ENCODE assay signal across 25 cellular contexts in genomic region chr2:213231966-213232365, GRCh38. TPM values are rescaled to one million over a fixed set of nuclear protein-coding genes. Genes with fewer than 3 reads are reported as not detected.
DNase-seq lines count a peak whose midpoint lies in the region; ATAC-seq, FAIRE-seq and TF ChIP-seq lines count a peak whose summit lies in the region.
"Had no signal": no experiment of that assay in that cellular context is flagged by ENCODE, and none has a peak within 500 bp of the region (broad histone marks: within the 10 kb centered on the region; RNA-seq: fewer than 3 reads in every experiment).

No MANE protein-coding gene starts in this region.

- no peak for TF ChIP-seq RAD21 in GM12878 (IDR thresholded peaks at IDR 0.05; ENCODE audit: insufficient read depth, low read depth, low read length)

- no peak overlapping the region; the same call in 1 of the 2 replicates for H2AFZ ChIP-seq in GM12878 (ENCODE audit: control insufficient read depth, low read depth, low read length)

- BruUV-seq in GM12878 (replicated peaks; lab: Mats Ljungman, UMichigan): no TSS peak

- no peak for DNase-seq in GM12892 (ENCODE audit: insufficient read length)
- DNase-seq in NAMALWA (ENCODE audit: low spot score): peak; percentile 46
- DNase-seq in GM12878 (ENCODE audit: low read depth, low spot score): no peak
- no peak for DNase-seq in activated T-cell treated with anti-CD3 and anti-CD28 coated beads, Interleukin-2, amount 50 U/mL, for 48 hours
- no peak for DNase-seq in OCI-M1 (lab: John Stamatoyannopoulos, UW)
- no peak for DNase-seq in DMS114 treated with DMSO at 0.1 percent for 48 hours (lab: John Stamatoyannopoulos, UW; ENCODE audit: unreplicated experiment)
- DNase-seq: ACHN; C1 segment of cervical spinal cord; Calu3; CD8-positive, alpha-beta memory T cell; DMS53; H7; NCI-H1105; NCI-H1694; NCI-H2081 treated with DMSO at 0.1 percent for 48 hours; NCI-H2171 treated with DMSO at 0.1 percent for 48 hours; NCI-H524 treated with DMSO at 0.1 percent for 48 hours; NCI-H82; PC-3; Right ventricle myocardium superior had no signal

- intact Hi-C loops in GM12878 (cut with micrococcal nuclease; ENCODE audit: unreplicated experiment): loop anchor here (2.0 to 10.0 kb wide), 7 partner anchors 45 to 1573 kb away; partner anchors contain the start of gene BARD1

- H3K4me1 ChIP-seq in BLaER1 (peaks cover 99% of the 10 kb centered on the region), GM12878 (ENCODE audit: control insufficient read depth, insufficient read depth, low read length) (peaks cover 64% of the 10 kb centered on the region)

- peak overlapping the region; percentile 85 for H3K4me2 ChIP-seq in BLaER1
- H3K4me2 ChIP-seq in GM12878 (ENCODE audit: control insufficient read depth, insufficient read depth): peak overlapping the region; percentile 85

- H3K27me3 ChIP-seq in BLaER1 (no peaks in the 10 kb centered on the region), GM12878 (replicated peaks in 1 of 2; ENCODE audit: control insufficient read depth in 2 of 2, insufficient read depth in 2 of 2, low read length in 1 of 2) (no peaks in the 10 kb centered on the region)

- H3K4me3 ChIP-seq in BLaER1 (no peak overlapping the region), GM12878 (no peak overlapping the region)
- H3K4me3 ChIP-seq: K562 had no signal

- TF ChIP-seq POLR2A in GM12892 (IDR thresholded peaks at IDR 0.05; ENCODE audit: low read depth, low read length) (peak; percentile 8; the same call in 1 of the 2 replicates), GM12878 (IDR thresholded peaks at IDR 0.05; ENCODE audit: low read depth, low read length) (no peak)

- H4K20me1 ChIP-seq in BLaER1 (no peaks in the 10 kb centered on the region), GM12878 (ENCODE audit: control insufficient read depth, insufficient read depth) (no peaks in the 10 kb centered on the region)

- ATAC-seq in GM12878 (no peak), HG02870 (IDR thresholded peaks at IDR 0.05; ENCODE audit: unreplicated experiment) (no peak)
- ATAC-seq: K562, PC-3 had no signal

- H3K9ac ChIP-seq in BLaER1 (no peak overlapping the region), GM12878 (ENCODE audit: control insufficient read depth, insufficient read depth, low read length) (peak overlapping the region; percentile 71)

- peaks cover 34% of the 10 kb centered on the region for H3K79me2 ChIP-seq in GM12878 (ENCODE audit: control insufficient read depth, insufficient read depth, low read length)

- RAD21 ChIA-PET in GM12878 (lab: Charles Lee; ENCODE audit: unreplicated experiment): interaction anchor here (0.7 to 3.1 kb wide), 18 partner anchors 11 to 370 kb away, joined by 3 to 30 read pairs (median 7); partner anchors contain the start of gene IKZF2

- CTCF ChIA-PET in GM12878 (lab: Yijun Ruan, JAX): interaction anchor here (0.9 to 2.2 kb wide), 4 partner anchors 67 to 218 kb away, joined by 3 to 19 read pairs (median 3); partner anchors contain the start of gene IKZF2

- FAIRE-seq in GM12892 (lab: Jason Lieb, UNC): no peak
- FAIRE-seq in GM12878 (lab: Jason Lieb, UNC): peak; percentile 7
- FAIRE-seq: HepG2, K562 had no signal

- 86% methylated on average over 1 of the region's 1 CpG for WGBS in GM12878 (ENCODE audit: insufficient coverage, insufficient replicate concordance, low lambda C conversion rate, missing lambda C conversion rate)

- H3K9me3 ChIP-seq in BLaER1 (no peaks in the 10 kb centered on the region), GM12878 (replicated peaks; ENCODE audit: control insufficient read depth, insufficient read depth, low read length) (no peaks in the 10 kb centered on the region; the same call in 2 of the 3 replicates)

- no peak for TF ChIP-seq CTCF in GM12878 (IDR thresholded peaks at IDR 0.05 in 2 of 3, conservative IDR thresholded peaks at IDR 0.05 in 1 of 3; ENCODE audit: control insufficient read depth in 2 of 3, extremely low read depth in 1 of 3, insufficient read depth in 1 of 3, low read depth in 3 of 3, low read length in 3 of 3)

- POLR2A ChIA-PET in GM12878 (lab: Charles Lee): interaction anchor here (0.9 to 3.1 kb wide), 6 partner anchors 9 to 210 kb away, joined by 3 to 15 read pairs (median 4); partner anchors contain the start of gene IKZF2

- H3K27ac ChIP-seq in BLaER1: peak overlapping the region; percentile 40; the same call in 1 of the 2 replicates
- H3K27ac ChIP-seq in GM12878 (ENCODE audit: control insufficient read depth, insufficient read depth): peak overlapping the region; percentile 98
- H3K27ac ChIP-seq: 22Rv1 had no signal

- SMC1A ChIA-PET in GM12878 (lab: Charles Lee; ENCODE audit: uncharacterized antibody, unreplicated experiment): interaction anchor here (0.7 to 3.1 kb wide), 18 partner anchors 10 to 756 kb away, joined by 3 to 32 read pairs (median 7); partner anchors contain the start of gene IKZF2

- in situ Hi-C loops in GM12878 (cut with MboI): loop anchor here (25.0 kb wide), 1 partner anchor 1505 kb away; no protein-coding TSS in a partner anchor

- TF ChIP-seq EP300 in GM12878 (IDR thresholded peaks at IDR 0.05; ENCODE audit: borderline replicate concordance in 1 of 2, control insufficient read depth in 1 of 2, low read depth in 2 of 2, low read length in 2 of 2): no peak

- H3K36me3 ChIP-seq in BLaER1: no peaks in the 10 kb centered on the region
- H3K36me3 ChIP-seq in GM12878 (ENCODE audit: control insufficient read depth in 2 of 2, insufficient read depth in 2 of 2, low read length in 1 of 2): no peaks in the 10 kb centered on the region

TF ChIP-seq in GM12878, 131 proteins besides CTCF, POLR2A, EP300 and RAD21 (continues in another document):
- TF ChIP-seq POU2F2 (IDR thresholded peaks at IDR 0.05; ENCODE audit: borderline replicate concordance, low read depth, low read length): no peak
- peak; percentile 63; the same call in 1 of the 2 replicates for TF ChIP-seq ZNF592 (IDR thresholded peaks at IDR 0.05)
- no peak for TF ChIP-seq SP1 (IDR thresholded peaks at IDR 0.05; ENCODE audit: low read depth, low read length)
- no peak for TF ChIP-seq RFX5 (IDR thresholded peaks at IDR 0.05; ENCODE audit: low read depth, low read length)
- no peak for TF ChIP-seq ZSCAN29 (IDR thresholded peaks at IDR 0.05)
- no peak for TF ChIP-seq NR2C2 (IDR thresholded peaks at IDR 0.05; ENCODE audit: borderline replicate concordance, control insufficient read depth, insufficient read length, low read depth)
- TF ChIP-seq NFXL1 (IDR thresholded peaks at IDR 0.05; ENCODE audit: borderline replicate concordance): no peak

RNA-seq across cellular contexts. Expression of gene SPAG16, which starts 52.3 kb away (rescaled TPM):
- 15.7 TPM for polyA plus RNA-seq in GM12892 (2012; ENCODE audit: missing spikeins)
- total RNA-seq in GM12878 (2013; cell fraction: nucleolus; rRNA removed): 24.1 and 24.7 TPM in 2 replicates
- total RNA-seq in GM12878 (2014; rRNA removed) (10.7 and 12.3 TPM in 2 replicates), GM12878 (2014; rRNA removed; fragmentation: Illumina TruSeq; extraction: Trizol) (16.1 and 17.5 TPM in 2 replicates), GM12878 (2021) (9.9 and 13.1 TPM in 2 replicates)
- 7.7 TPM for polyA plus RNA-seq in GM12878 (2011; ENCODE audit: low read depth)
- polyA plus RNA-seq in GM12878 (2011; rRNA removed) (13.3 and 25.0 TPM in 2 replicates), GM12878 (2014; fragmentation: Illumina TruSeq; extraction: Trizol) (18.3 and 18.6 TPM in 2 replicates), GM12878 (2014; fragmentation: Nextera tagmentation; extraction: Ambion mirVana) (10 to 100 TPM in 1 of 2 experiments, 1 to 10 TPM in 1; 6.0 to 12.8 TPM), GM12878 (2014; rRNA removed) (15.0 and 17.2 TPM in 2 replicates), GM12878 (2016; fragmentation: Nextera tagmentation; extraction: Ambion mirVana) (10 to 100 TPM; 24.2 to 25.0 TPM)
- 7.0 and 8.0 TPM in 2 replicates for polyA plus RNA-seq in GM12878 (2011; cell fraction: cytosol; rRNA removed)
- polyA plus RNA-seq in GM12878 (2011; cell fraction: nucleus; rRNA removed): 4.7 and 6.7 TPM in 2 replicates
- polyA plus RNA-seq in GM12878 (2012): 10.8 and 12.7 TPM in 2 replicates
- 5.1 and 5.3 TPM in 2 replicates for polyA minus RNA-seq in GM12878 (2011; rRNA and poly(A)+ RNA removed)
- 4.4 and 5.9 TPM in 2 replicates for polyA minus RNA-seq in GM12878 (2011; cell fraction: cytosol; rRNA and poly(A)+ RNA removed)
- 6.4 and 13.3 TPM in 2 replicates for polyA minus RNA-seq in GM12878 (2011; cell fraction: nucleus; rRNA and poly(A)+ RNA removed)
